8 cellular contexts compared by ENCODE assay signal in genomic region chr3:101724329-101725191, GRCh38. TPM values are rescaled to one million over a fixed set of nuclear protein-coding genes. Genes with fewer than 3 reads are reported as not detected.
DNase-seq lines count a peak whose midpoint lies in the region; ATAC-seq and TF ChIP-seq lines count a peak whose summit lies in the region.

Gene CEP97 (plus strand): TSS chr3:101724614. CDS start chr3:101724677, 63 bp downstream.

- WGBS in heart right ventricle, 2 donors = 0% methylated on average over 49 of the region's 49 CpGs

- H3K4me1 ChIP-seq in adipocyte (ENCODE audit: control insufficient read depth, insufficient read depth, low read length) (peaks cover 23% of the 10 kb centered on the region), heart right ventricle (peaks cover 0 to 37% (median 13%) of the 10 kb centered on the region in 9 donors), upper lobe of right lung (peaks cover 9% of the 10 kb centered on the region)

- peak; percentile 94 for DNase-seq in NCI-H1436 (lab: John Stamatoyannopoulos, UW)
- peak; percentile 77 for DNase-seq in T follicular helper cell (ENCODE audit: low read depth)
- peak; percentile 97 for DNase-seq in adipocyte (ENCODE audit: low read depth)
- DNase-seq in heart right ventricle = peak; percentile 89 to 91
- DNase-seq in posterior cingulate gyrus = peak; percentile 85 to 99 (median 92)
- DNase-seq in upper lobe of right lung = peak; percentile 95

- TF ChIP-seq CTCF in GM12875 (IDR thresholded peaks at IDR 0.05; ENCODE audit: borderline replicate concordance, insufficient read depth, low read depth, low read length) (no peak), heart right ventricle (IDR thresholded peaks at IDR 0.05) (no peak), upper lobe of right lung (IDR thresholded peaks at IDR 0.05) (no peak)

- H3K27ac ChIP-seq in heart right ventricle (peak within 1 kb of the TSS in 9 of 10 donors; percentile 46 to 85 (median 82)), upper lobe of right lung (peak within 1 kb of the TSS; percentile 75)

- H3K9ac ChIP-seq in adipocyte (ENCODE audit: low read length) = peak within 1 kb of the TSS; percentile 88

- H3K36me3 ChIP-seq in adipocyte (ENCODE audit: control insufficient read depth, insufficient read depth, low read length, severe bottlenecking) = no peaks in the 10 kb centered on the region
- peaks cover 0 to 30% (median 6%) of the 10 kb centered on the region in 9 donors for H3K36me3 ChIP-seq in heart right ventricle
- peaks cover 6% of the 10 kb centered on the region for H3K36me3 ChIP-seq in upper lobe of right lung

- intact Hi-C loops in heart right ventricle (cut with DNase I) = loop anchor here in 5 of 10 donors (2.0 to 10.0 kb wide), 6 partner anchors 37 to 60 kb away; partner anchors contain the start of genes NXPE3 (in 3 of the 5), RPL24 (in 1 of the 5) and ZBTB11 (in 1 of the 5)
- intact Hi-C loops in posterior cingulate gyrus (cut with DNase I) = loop anchor here (2.0 kb wide), 1 partner anchor 54 kb away; the partner anchor contains the start of gene NXPE3
- intact Hi-C loops in upper lobe of right lung (cut with DNase I) = no loop called here

- no peaks in the 10 kb centered on the region for H3K9me3 ChIP-seq in adipocyte (ENCODE audit: control insufficient read depth, low read length)
- H3K9me3 ChIP-seq in heart right ventricle = no peaks in the 10 kb centered on the region
- no peaks in the 10 kb centered on the region for H3K9me3 ChIP-seq in upper lobe of right lung

- H3K27me3 ChIP-seq in adipocyte (replicated peaks; ENCODE audit: control insufficient read depth, insufficient read depth, low read length) = no peaks in the 10 kb centered on the region
- H3K27me3 ChIP-seq in heart right ventricle = no peaks in the 10 kb centered on the region
- H3K27me3 ChIP-seq in upper lobe of right lung = no peaks in the 10 kb centered on the region

- ATAC-seq in HG02798 (IDR thresholded peaks at IDR 0.05; ENCODE audit: poor library complexity, unreplicated experiment) = peak; percentile 93
- ATAC-seq in heart right ventricle = peak; percentile 99 to 100 (median 100)
- peak; percentile 100 for ATAC-seq in upper lobe of right lung

- H3K4me3 ChIP-seq in GM12875 (ENCODE audit: low read depth, low read length) = peak within 1 kb of the TSS; percentile 83
- H3K4me3 ChIP-seq in adipocyte (ENCODE audit: low read length) = peak within 1 kb of the TSS; percentile 96
- peak within 1 kb of the TSS; percentile 43 to 89 (median 74) for H3K4me3 ChIP-seq in heart right ventricle
- peak within 1 kb of the TSS; percentile 75 for H3K4me3 ChIP-seq in upper lobe of right lung

RNA-seq across cellular contexts. Expression of gene CEP97, which starts in this region (rescaled TPM):
- total RNA-seq in heart right ventricle = 10 to 100 TPM in 1 of 10 donors, 1 to 10 TPM in 9; 5.7 to 11.4 (median 7.8) TPM
- 1 to 10 TPM; 1.2 to 2.3 TPM for polyA plus RNA-seq in heart right ventricle
- total RNA-seq in upper lobe of right lung = 7.6 TPM

Comparison
In these comparisons a context has a peak if more than half of its experiments do, and no peak if none do; other contexts are left out.
1. Peak in every context shown above with its lines: DNase-seq, ATAC-seq, H3K4me3 ChIP-seq and H3K27ac ChIP-seq.